Comparison of ENCODE assay signal across 11 cellular contexts in the genomic region with DNA sequence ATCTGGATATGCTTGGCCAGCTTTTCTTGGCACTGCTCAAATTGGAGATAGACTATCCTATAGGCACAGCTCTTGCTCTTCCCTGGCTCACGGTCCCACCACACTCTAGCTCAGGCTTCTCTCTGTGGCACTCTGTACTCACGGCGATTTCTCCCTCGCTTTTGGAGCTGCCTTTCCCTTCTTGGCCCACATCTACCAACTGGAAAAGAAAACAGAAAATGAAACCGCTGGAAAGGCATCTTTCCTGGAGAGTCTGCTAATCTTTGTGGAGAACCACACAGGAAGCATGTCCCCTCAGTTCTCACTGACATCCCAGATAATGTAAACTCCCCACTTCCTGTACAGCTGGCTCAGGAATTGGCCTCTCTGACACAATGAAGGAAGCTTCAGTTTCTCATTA.
DNase-seq lines count a peak whose midpoint lies in the region; ATAC-seq, FAIRE-seq and TF ChIP-seq lines count a peak whose summit lies in the region.
"Had no signal": no experiment of that assay in that cellular context is flagged by ENCODE, and none has a peak within 500 bp of the region (broad histone marks: within the 10 kb centered on the region; RNA-seq: fewer than 3 reads in every experiment).

No MANE protein-coding gene starts in this region.

- CTCF ChIA-PET in PC-3 (lab: Charles Lee) = no interaction called here

- POLR2A ChIA-PET in PC-3 (lab: Charles Lee; ENCODE audit: unreplicated experiment) = no interaction called here

- peaks cover 17% of the 10 kb centered on the region for H3K9me3 ChIP-seq in BLaER1
- no peaks in the 10 kb centered on the region for H3K9me3 ChIP-seq in PC-3 (ENCODE audit: low read length)
- H3K9me3 ChIP-seq in parathyroid adenoma (ENCODE audit: control insufficient read depth, low read length) = no peaks in the 10 kb centered on the region

- no peaks in the 10 kb centered on the region for H4K20me1 ChIP-seq in BLaER1
- H4K20me1 ChIP-seq in PC-3 (ENCODE audit: low read length) = no peaks in the 10 kb centered on the region

- no peak for FAIRE-seq in GM12891 (lab: Jason Lieb, UNC)

- no peaks in the 10 kb centered on the region for H3K9me2 ChIP-seq in PC-3 (replicated peaks; ENCODE audit: low read length)

- H3K4me3 ChIP-seq in BLaER1 = no peak overlapping the region
- H3K4me3 ChIP-seq in PC-3 (ENCODE audit: low read length) = no peak overlapping the region
- no peak overlapping the region for H3K4me3 ChIP-seq in parathyroid adenoma (ENCODE audit: low read depth, low read length)

- H3K27ac ChIP-seq in BLaER1 (peak overlapping the region; percentile 15; the same call in 1 of the 2 replicates), PC-3 (ENCODE audit: low read length) (no peak overlapping the region), parathyroid adenoma (peak overlapping the region; percentile 1)

- no peaks in the 10 kb centered on the region for H3F3A ChIP-seq in PC-3 (ENCODE audit: low read length, unreplicated experiment)

- H3K27me3 ChIP-seq in BLaER1 = no peaks in the 10 kb centered on the region
- H3K27me3 ChIP-seq in PC-3 (ENCODE audit: low read length) = no peaks in the 10 kb centered on the region
- H3K27me3 ChIP-seq in parathyroid adenoma (ENCODE audit: control insufficient read depth, insufficient read depth, low read length) = no peaks in the 10 kb centered on the region

- intact Hi-C loops in PC-3 (cut with micrococcal nuclease) = no loop called here

- H3K4me1 ChIP-seq in BLaER1 (peaks cover 14% of the 10 kb centered on the region), PC-3 (ENCODE audit: insufficient read depth, low read length) (peaks cover 6% of the 10 kb centered on the region; the same call in 1 of the 2 replicates), parathyroid adenoma (no peaks in the 10 kb centered on the region)

- ATAC-seq in PC-3 (no peak), GM19397 (IDR thresholded peaks at IDR 0.05; ENCODE audit: unreplicated experiment) (no peak), HG03045 (IDR thresholded peaks at IDR 0.05; ENCODE audit: unreplicated experiment) (no peak)
- ATAC-seq: activated CD4-positive, alpha-beta T cell treated with anti-CD3 and anti-CD28 coated beads for 36 hours had no signal

- H3K79me2 ChIP-seq in PC-3 (ENCODE audit: low read length) (no peaks in the 10 kb centered on the region), parathyroid adenoma (no peaks in the 10 kb centered on the region)

- H3K36me3 ChIP-seq in BLaER1 (no peaks in the 10 kb centered on the region), PC-3 (ENCODE audit: low read depth, low read length) (no peaks in the 10 kb centered on the region), parathyroid adenoma (ENCODE audit: control insufficient read depth, insufficient read depth, low read length) (no peaks in the 10 kb centered on the region)

- DNase-seq in PC-3 (peak; percentile 9), fibroblast of gingiva (ENCODE audit: low read depth) (peak; percentile 68), GM12891 (ENCODE audit: insufficient read length, low spot score) (no peak), NCI-H2029 (lab: John Stamatoyannopoulos, UW) (no peak)
- DNase-seq: activated CD4-positive, alpha-beta T cell treated with anti-CD3 and anti-CD28 coated beads for 36 hours; NCI-H1436 treated with DMSO at 0.1 percent for 48 hours; stimulated activated CD4-positive, alpha-beta T cell treated with anti-CD3 and anti-CD28 coated beads, Interleukin-2, amount 100 ng/mL, for 24 hours had no signal

- no peak for TF ChIP-seq CTCF in PC-3 (conservative IDR thresholded peaks at IDR 0.05; ENCODE audit: low read depth, low read length)
- TF ChIP-seq CTCF in parathyroid adenoma (IDR thresholded peaks at IDR 0.05) = no peak

- H3K9ac ChIP-seq in BLaER1 (no peak overlapping the region), PC-3 (ENCODE audit: low read length) (no peak overlapping the region), parathyroid adenoma (no peak overlapping the region)

- no TSS peak for BruUV-seq in PC-3 (replicated peaks; lab: Mats Ljungman, UMichigan)

- H2AFZ ChIP-seq in PC-3 (ENCODE audit: low read length) (no peak overlapping the region), parathyroid adenoma (peak overlapping the region; percentile 43)

- H3K4me2 ChIP-seq in BLaER1 (peak overlapping the region; percentile 69), PC-3 (ENCODE audit: low read length) (no peak overlapping the region), parathyroid adenoma (ENCODE audit: low read length) (no peak overlapping the region)

- no peak for TF ChIP-seq POLR2A in GM12891 (IDR thresholded peaks at IDR 0.05; ENCODE audit: low read depth, low read length)

TF ChIP-seq in GM12891, 5 proteins besides CTCF, POLR2A, EP300 and RAD21:
- TF ChIP-seq PAX5 (IDR thresholded peaks at IDR 0.05; ENCODE audit: insufficient read depth, low read length, severe bottlenecking) = no peak
- no peak for TF ChIP-seq SPI1 (IDR thresholded peaks at IDR 0.05; ENCODE audit: low read depth, low read length)
- no peak for TF ChIP-seq TAF1 (IDR thresholded peaks at IDR 0.05; ENCODE audit: low read depth, low read length)
- TF ChIP-seq POU2F2 (IDR thresholded peaks at IDR 0.05; ENCODE audit: low read depth, low read length) = no peak
- TF ChIP-seq POLR2AphosphoS5 (IDR thresholded peaks at IDR 0.05; ENCODE audit: low read depth, low read length) = no peak

Comparison
In these comparisons a context has a peak if more than half of its experiments do, and no peak if none do; other contexts are left out.
1. DNase-seq: peak in PC-3 (single experiment) and fibroblast of gingiva (single experiment); none in GM12891 (single experiment) and NCI-H2029 (single experiment).